13 cellular contexts compared by ENCODE assay signal in the genomic region with DNA sequence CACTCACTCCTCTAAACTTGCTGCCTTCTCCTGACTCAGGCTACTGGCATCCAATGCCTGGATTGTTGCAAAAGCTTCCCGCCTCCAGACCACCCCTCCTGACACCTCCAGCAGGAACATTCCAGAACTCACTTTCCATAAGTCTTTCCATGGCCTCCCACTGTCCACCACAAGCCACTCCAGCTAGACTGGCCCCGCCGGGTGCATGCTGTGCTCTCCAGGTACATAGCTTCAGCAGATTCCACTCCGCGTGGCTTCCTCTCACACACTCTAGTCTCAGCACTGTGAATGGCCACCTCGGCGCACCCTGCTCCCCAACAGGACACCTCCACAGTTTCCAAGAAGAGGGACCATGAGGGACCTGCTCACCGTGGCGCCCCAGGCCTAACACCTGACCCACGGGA. TPM values are rescaled to one million over a fixed set of nuclear protein-coding genes. Genes with fewer than 3 reads are reported as not detected.
DNase-seq lines count a peak whose midpoint lies in the region; ATAC-seq and TF ChIP-seq lines count a peak whose summit lies in the region.
"Had no signal": no experiment of that assay in that cellular context is flagged by ENCODE, and none has a peak within 500 bp of the region (broad histone marks: within the 10 kb centered on the region; RNA-seq: fewer than 3 reads in every experiment).

No MANE protein-coding gene starts in this region.

- H3K36me3 ChIP-seq in SJSA1 = peaks cover 88% of the 10 kb centered on the region

- H3K4me1 ChIP-seq in SJSA1 (replicated peaks) = peaks cover 72% of the 10 kb centered on the region

- peak overlapping the region; percentile 27; the same call in 1 of the 2 replicates for H3K27ac ChIP-seq in SJSA1
- H3K27ac ChIP-seq: SK-N-MC had no signal

- no peak for TF ChIP-seq CTCF in fibroblast of the aortic adventitia (IDR thresholded peaks at IDR 0.05; ENCODE audit: insufficient read depth, low read length)

- H3K36me3 Mint-ChIP-seq in activated CD4-positive, alpha-beta T cell treated with anti-CD3 and anti-CD28 coated beads, Interleukin-2, amount 10 ng/mL, durations not matched to agents 24 days and 14 days (ENCODE audit: low read depth) = peaks cover 38% of the 10 kb centered on the region
- H3K36me3 Mint-ChIP-seq in stimulated activated effector memory CD8-positive, alpha-beta T cell treated with anti-CD3 and anti-CD28 coated beads, Interleukin-12 subunit alpha, Interleukin-12 subunit beta, amount 100 ng/mL, for 72 hours = peaks cover 62% of the 10 kb centered on the region

- intact Hi-C loops in activated CD4-positive, alpha-beta T cell treated with anti-CD3 and anti-CD28 coated beads, Interleukin-2, amount 10 ng/mL, durations not matched to agents 24 days and 14 days (cut with micrococcal nuclease) = no loop called here

- H3K9me3 ChIP-seq in SJSA1 (replicated peaks) = no peaks in the 10 kb centered on the region

- no peaks in the 10 kb centered on the region for H3K27me3 Mint-ChIP-seq in activated CD4-positive, alpha-beta T cell treated with anti-CD3 and anti-CD28 coated beads, Interleukin-2, amount 10 ng/mL, durations not matched to agents 24 days and 14 days

- ATAC-seq in stimulated activated effector memory CD8-positive, alpha-beta T cell treated with anti-CD3 and anti-CD28 coated beads, Interleukin-12 subunit alpha, Interleukin-12 subunit beta, amount 100 ng/mL, for 72 hours = no peak
- no peak for ATAC-seq in HG02852 (IDR thresholded peaks at IDR 0.05; ENCODE audit: unreplicated experiment)
- ATAC-seq in GM21360 (IDR thresholded peaks at IDR 0.05; ENCODE audit: unreplicated experiment) = no peak
- no peak for ATAC-seq in GM19035 (IDR thresholded peaks at IDR 0.05; ENCODE audit: unreplicated experiment)

- H3K27me3 ChIP-seq in SJSA1 (replicated peaks) = no peaks in the 10 kb centered on the region

- H3K4me3 Mint-ChIP-seq in activated CD4-positive, alpha-beta T cell treated with anti-CD3 and anti-CD28 coated beads, Interleukin-2, amount 10 ng/mL, durations not matched to agents 24 days and 14 days = no peak overlapping the region
- H3K4me3 Mint-ChIP-seq in stimulated activated effector memory CD8-positive, alpha-beta T cell treated with anti-CD3 and anti-CD28 coated beads, Interleukin-12 subunit alpha, Interleukin-12 subunit beta, amount 100 ng/mL, for 72 hours = no peak overlapping the region

- peaks cover 10% of the 10 kb centered on the region for H3K4me1 Mint-ChIP-seq in activated CD4-positive, alpha-beta T cell treated with anti-CD3 and anti-CD28 coated beads, Interleukin-2, amount 10 ng/mL, durations not matched to agents 24 days and 14 days
- peaks cover 33% of the 10 kb centered on the region for H3K4me1 Mint-ChIP-seq in stimulated activated effector memory CD8-positive, alpha-beta T cell treated with anti-CD3 and anti-CD28 coated beads, Interleukin-12 subunit alpha, Interleukin-12 subunit beta, amount 100 ng/mL, for 72 hours

- no peaks in the 10 kb centered on the region for H3K9me3 Mint-ChIP-seq in activated CD4-positive, alpha-beta T cell treated with anti-CD3 and anti-CD28 coated beads, Interleukin-2, amount 10 ng/mL, durations not matched to agents 24 days and 14 days
- no peaks in the 10 kb centered on the region for H3K9me3 Mint-ChIP-seq in stimulated activated effector memory CD8-positive, alpha-beta T cell treated with anti-CD3 and anti-CD28 coated beads, Interleukin-12 subunit alpha, Interleukin-12 subunit beta, amount 100 ng/mL, for 72 hours

- peak overlapping the region; percentile 61 for H3K27ac Mint-ChIP-seq in activated CD4-positive, alpha-beta T cell treated with anti-CD3 and anti-CD28 coated beads, Interleukin-2, amount 10 ng/mL, durations not matched to agents 24 days and 14 days
- H3K27ac Mint-ChIP-seq in stimulated activated effector memory CD8-positive, alpha-beta T cell treated with anti-CD3 and anti-CD28 coated beads, Interleukin-12 subunit alpha, Interleukin-12 subunit beta, amount 100 ng/mL, for 72 hours = peak overlapping the region; percentile 85

- DNase-seq in activated CD4-positive, alpha-beta T cell treated with anti-CD3 and anti-CD28 coated beads, Interleukin-2, amount 10 ng/mL, durations not matched to agents 24 days and 14 days = no peak
- no peak for DNase-seq in activated CD4-positive, alpha-beta T cell treated with anti-CD3 and anti-CD28 coated beads for 4 hours
- no peak for DNase-seq in SJSA1 (ENCODE audit: low read depth in 1 of 2, low spot score in 2 of 2)
- peak; percentile 28 for DNase-seq in fibroblast of the aortic adventitia (ENCODE audit: low read depth)
- DNase-seq in stimulated activated effector memory CD8-positive, alpha-beta T cell treated with anti-CD3 and anti-CD28 coated beads, Interleukin-12 subunit alpha, Interleukin-12 subunit beta, amount 100 ng/mL, for 72 hours (ENCODE audit: low spot score in 2 of 2) = no peak
- DNase-seq: activated effector memory CD4-positive, alpha-beta T cell treated with anti-CD3 and anti-CD28 coated beads, Interleukin-2, amount 50 U/mL, for 16 hours; NCI-H1092; NCI-H748 treated with DMSO at 0.1 percent for 48 hours; substantia nigra had no signal

- no peak overlapping the region for H3K4me3 ChIP-seq in SJSA1
- H3K4me3 ChIP-seq in fibroblast of the aortic adventitia (ENCODE audit: low read depth, low read length) = no peak overlapping the region
- H3K4me3 ChIP-seq: SK-N-MC had no signal

RNA-seq across cellular contexts. Expression of a gene that starts 25.9 kb away (rescaled TPM):
- total RNA-seq in activated CD4-positive, alpha-beta T cell treated with anti-CD3 and anti-CD28 coated beads, Interleukin-2, amount 10 ng/mL, durations not matched to agents 24 days and 14 days = 72.2 and 76.5 TPM in 2 replicates
- total RNA-seq in SJSA1 (2014; rRNA removed; shearing (Covaris generic)) = 26.0 and 28.1 TPM in 2 replicates
- 31.7 and 32.4 TPM in 2 replicates for total RNA-seq in fibroblast of the aortic adventitia (ENCODE audit: low replicate concordance)

RNA-seq across cellular contexts. Expression of a gene that starts 49.9 kb away (rescaled TPM):
- 0.26 and 0.51 TPM in 2 replicates for total RNA-seq in activated CD4-positive, alpha-beta T cell treated with anti-CD3 and anti-CD28 coated beads, Interleukin-2, amount 10 ng/mL, durations not matched to agents 24 days and 14 days
- 0.61 and 1.4 TPM in 2 replicates for total RNA-seq in SJSA1 (2014; rRNA removed; shearing (Covaris generic))
- total RNA-seq in fibroblast of the aortic adventitia (ENCODE audit: low replicate concordance) = 1.3 and 1.8 TPM in 2 replicates

RNA-seq across cellular contexts. Expression of a gene that starts 58.9 kb away (rescaled TPM):
- 142 and 147 TPM in 2 replicates for total RNA-seq in activated CD4-positive, alpha-beta T cell treated with anti-CD3 and anti-CD28 coated beads, Interleukin-2, amount 10 ng/mL, durations not matched to agents 24 days and 14 days
- 72.7 and 111 TPM in 2 replicates for total RNA-seq in SJSA1 (2014; rRNA removed; shearing (Covaris generic))
- 34.4 and 60.3 TPM in 2 replicates for total RNA-seq in fibroblast of the aortic adventitia (ENCODE audit: low replicate concordance)

RNA-seq across cellular contexts. Expression of a gene that starts 59.0 kb away (rescaled TPM):
- 0.14 and 0.37 TPM in 2 replicates for total RNA-seq in activated CD4-positive, alpha-beta T cell treated with anti-CD3 and anti-CD28 coated beads, Interleukin-2, amount 10 ng/mL, durations not matched to agents 24 days and 14 days
- 0.47 TPM in 1 of 2 replicates, not detected in the other for total RNA-seq in SJSA1 (2014; rRNA removed; shearing (Covaris generic))
- total RNA-seq in fibroblast of the aortic adventitia (ENCODE audit: low replicate concordance) = 2.7 and 4.5 TPM in 2 replicates
